In genomic region chr11:104191124-104191523, GRCh38 we compare ENCODE assay signal across 25 cellular contexts. TPM values are rescaled to one million over a fixed set of nuclear protein-coding genes. Genes with fewer than 3 reads are reported as not detected.
DNase-seq lines count a peak whose midpoint lies in the region; ATAC-seq and TF ChIP-seq lines count a peak whose summit lies in the region.
"Had no signal": no experiment of that assay in that cellular context is flagged by ENCODE, and none has a peak within 500 bp of the region (broad histone marks: within the 10 kb centered on the region; RNA-seq: fewer than 3 reads in every experiment).

No MANE protein-coding gene starts in this region.

- DNase-seq in GM03348 (ENCODE audit: low spot score) (peak; percentile 24), adipocyte (ENCODE audit: low read depth) (peak; percentile 48), fibroblast of peridontal ligament (ENCODE audit: extremely low read depth) (peak; percentile 38), osteoblast (ENCODE audit: insufficient read length, low spot score, missing footprints) (peak; percentile 53), NOMO-1 treated with dmso at 0.1 percent for 144 hours (lab: John Stamatoyannopoulos, UW; ENCODE audit: unreplicated experiment) (no peak)
- no peak for DNase-seq in stimulated activated naive CD4-positive, alpha-beta T cell (lab: John Stamatoyannopoulos, UW)
- DNase-seq: activated CD4-positive, alpha-beta T cell treated with anti-CD3 and anti-CD28 coated beads for 36 hours; activated CD8-positive, alpha-beta memory T cell treated with anti-CD3 and anti-CD28 coated beads for 24 hours; activated naive CD4-positive, alpha-beta T cell; activated T-cell treated with anti-CD3 and anti-CD28 coated beads, Interleukin-2, amount 50 U/mL, for 24 hours; CD4-positive, alpha-beta memory T cell; central memory CD4-positive, alpha-beta T cell; kidney; NCI-H187; NCI-H526 treated with DMSO at 0.1 percent for 48 hours; nephron progenitor cell; right cardiac atrium; RPMI8226; stimulated activated CD4-positive, alpha-beta T cell treated with anti-CD3 and anti-CD28 coated beads, Interleukin-12 subunit alpha, Interleukin-12 subunit beta, amount 100 ng/mL, for 4 hours; stimulated activated CD4-positive, alpha-beta T cell treated with anti-CD3 and anti-CD28 coated beads, Interleukin-4, amount 100 ng/mL, for 4 hours; stimulated activated naive CD4-positive, alpha-beta T cell treated with Interleukin-2 at 50 U/mL for 16 hours had no signal

- H3K36me3 ChIP-seq in adipocyte (ENCODE audit: control insufficient read depth, insufficient read depth, low read length, severe bottlenecking) (no peaks in the 10 kb centered on the region), osteoblast (ENCODE audit: insufficient read depth, low read length) (no peaks in the 10 kb centered on the region)
- H3K36me3 ChIP-seq: thoracic aorta had no signal

- H3K79me2 ChIP-seq in osteoblast (ENCODE audit: insufficient read depth, low read length) = no peaks in the 10 kb centered on the region
- H3K79me2 ChIP-seq: parathyroid adenoma had no signal

- H3K4me1 ChIP-seq in adipocyte (ENCODE audit: control insufficient read depth, insufficient read depth, low read length) (no peaks in the 10 kb centered on the region), osteoblast (ENCODE audit: insufficient read depth, low read length) (no peaks in the 10 kb centered on the region)
- H3K4me1 ChIP-seq: parathyroid adenoma had no signal

- no peak for TF ChIP-seq CTCF in osteoblast (IDR thresholded peaks at IDR 0.05; ENCODE audit: extremely low read depth, low read depth, low read length)

- H2AFZ ChIP-seq in osteoblast (ENCODE audit: low read length) = no peak overlapping the region
- H2AFZ ChIP-seq: parathyroid adenoma had no signal

- no peak overlapping the region for H3K4me2 ChIP-seq in osteoblast (ENCODE audit: insufficient read depth, low read length)

- no peaks in the 10 kb centered on the region for H3K27me3 ChIP-seq in adipocyte (replicated peaks; ENCODE audit: control insufficient read depth, insufficient read depth, low read length)
- H3K27me3 ChIP-seq in osteoblast (ENCODE audit: insufficient read depth, low read length) = no peaks in the 10 kb centered on the region

- H3K9me3 ChIP-seq in adipocyte (ENCODE audit: control insufficient read depth, low read length) (no peaks in the 10 kb centered on the region), osteoblast (ENCODE audit: low read depth, low read length) (no peaks in the 10 kb centered on the region)
- H3K9me3 ChIP-seq: thoracic aorta had no signal

- H4K20me1 ChIP-seq in osteoblast (ENCODE audit: insufficient read depth, low read length) = no peaks in the 10 kb centered on the region

- no peak overlapping the region for H3K9ac ChIP-seq in adipocyte (ENCODE audit: low read length)
- H3K9ac ChIP-seq: parathyroid adenoma had no signal

- no peak for ATAC-seq in GM19467 (IDR thresholded peaks at IDR 0.05; ENCODE audit: unreplicated experiment)
- ATAC-seq: activated CD4-positive, alpha-beta T cell treated with anti-CD3 and anti-CD28 coated beads for 36 hours; right cardiac atrium had no signal

- no peak overlapping the region for H3K27ac ChIP-seq in osteoblast (ENCODE audit: low read depth, low read length)
- H3K27ac ChIP-seq: parathyroid adenoma, thoracic aorta had no signal

- no peak overlapping the region for H3K4me3 ChIP-seq in adipocyte (ENCODE audit: low read length)
- H3K4me3 ChIP-seq in osteoblast (ENCODE audit: insufficient read depth, low read length) = no peak overlapping the region
- H3K4me3 ChIP-seq: thoracic aorta had no signal

RNA-seq across cellular contexts. Expression of gene PDGFD, which starts 27.2 kb away (rescaled TPM):
- total RNA-seq in osteoblast = 4.7 and 15.6 TPM in 2 replicates
- total RNA-seq: activated CD4-positive, alpha-beta T cell treated with anti-CD3 and anti-CD28 coated beads for 36 hours; CD4-positive, alpha-beta memory T cell; T-helper 2 cell treated with Interferon-gamma antibody and Interleukin-4, amounts not matched to agents 100 ng/mL and 5 ng/mL, for 36 hours had no signal

Comparison
In these comparisons a context has a peak if more than half of its experiments do, and no peak if none do; other contexts are left out.
1. DNase-seq: peak in GM03348 (single experiment), adipocyte (single experiment), fibroblast of peridontal ligament (single experiment) and osteoblast (single experiment); none in NOMO-1 treated with dmso at 0.1 percent for 144 hours (single experiment) and stimulated activated naive CD4-positive, alpha-beta T cell (0 of 6).